ENCODE assay signal across 1 cellular context in genomic region chr16:67528870-67529638, GRCh38.
TF ChIP-seq lines count a peak whose summit lies in the region.

No MANE protein-coding gene starts in this region.

TF ChIP-seq in HepG2, 621 proteins besides CTCF, POLR2A, EP300 and RAD21 (continued from another document and continues in another):
- TF ChIP-seq ZNF484 (CRISPR knock-in tag; IDR thresholded peaks at IDR 0.05; ENCODE audit: borderline replicate concordance, low read depth) (0 out of 2 replicates have a peak, but pooled peaks have one; percentile 28), ZNF552 (CRISPR knock-in tag; IDR thresholded peaks at IDR 0.05; ENCODE audit: borderline replicate concordance) (0 out of 2 replicates have a peak, but pooled peaks have one; percentile 10), SAP130 (CRISPR knock-in tag; IDR thresholded peaks at IDR 0.05; ENCODE audit: low read depth) (peak; percentile 45), TEAD2 (CRISPR knock-in tag; IDR thresholded peaks at IDR 0.05) (0 out of 2 replicates have a peak, but pooled peaks have one; percentile 46), ZFP62 (CRISPR knock-in tag; IDR thresholded peaks at IDR 0.05) (no peak), FLYWCH1 (CRISPR knock-in tag; IDR thresholded peaks at IDR 0.05) (peak; percentile 29; the same call in 1 of the 2 replicates), ARHGAP35 (CRISPR knock-in tag; IDR thresholded peaks at IDR 0.05; ENCODE audit: borderline replicate concordance) (0 out of 2 replicates have a peak, but pooled peaks have one; percentile 71), ZNF691 (CRISPR knock-in tag; IDR thresholded peaks at IDR 0.05; ENCODE audit: borderline replicate concordance, low read depth) (no peak), ZNF577 (CRISPR knock-in tag; IDR thresholded peaks at IDR 0.05; ENCODE audit: borderline replicate concordance, low read depth) (no peak), ZNF234 (CRISPR knock-in tag; conservative IDR thresholded peaks at IDR 0.05) (no peak), ZBTB2 (CRISPR knock-in tag; IDR thresholded peaks at IDR 0.05; ENCODE audit: low read depth) (peak; percentile 68; the same call in 1 of the 2 replicates), ZBTB4 (CRISPR knock-in tag; IDR thresholded peaks at IDR 0.05; ENCODE audit: borderline replicate concordance) (peak; percentile 80; the same call in 1 of the 2 replicates), ETS1 (CRISPR knock-in tag; IDR thresholded peaks at IDR 0.05) (0 out of 2 replicates have a peak, but pooled peaks have one; percentile 76), MEIS2 (CRISPR knock-in tag; IDR thresholded peaks at IDR 0.05) (0 out of 2 replicates have a peak, but pooled peaks have one; percentile 21), ZNF414 (CRISPR knock-in tag; IDR thresholded peaks at IDR 0.05) (0 out of 2 replicates have a peak, but pooled peaks have one; percentile 77), ZNF256 (CRISPR knock-in tag; conservative IDR thresholded peaks at IDR 0.05) (no peak), ZNF777 (CRISPR knock-in tag; IDR thresholded peaks at IDR 0.05) (peak; percentile 47; the same call in 1 of the 2 replicates), RERE (CRISPR knock-in tag; IDR thresholded peaks at IDR 0.05; ENCODE audit: low read depth) (no peak; the same call in 1 of the 2 replicates), ZBTB44 (CRISPR knock-in tag; IDR thresholded peaks at IDR 0.05) (no peak), ZSCAN20 (CRISPR knock-in tag; IDR thresholded peaks at IDR 0.05; ENCODE audit: borderline replicate concordance) (peak; percentile 42; the same call in 1 of the 2 replicates), CHD2 (IDR thresholded peaks at IDR 0.05; ENCODE audit: low read depth, low read length) (no peak), ZNF407 (CRISPR knock-in tag; IDR thresholded peaks at IDR 0.05; ENCODE audit: not compliant biosample characterization) (no peak), SRSF1 (optimal IDR thresholded peaks at IDR 0.05; ENCODE audit: low read depth, low read length) (peak; percentile 33), FOXA3 (CRISPR knock-in tag; IDR thresholded peaks at IDR 0.05) (no peak), ZNF3 (CRISPR knock-in tag; IDR thresholded peaks at IDR 0.05) (no peak)
